ENCODE assay signal across 8 cellular contexts in genomic region chr19:3670796-3671679, GRCh38. TPM values are rescaled to one million over a fixed set of nuclear protein-coding genes. Genes with fewer than 3 reads are reported as not detected.
DNase-seq lines count a peak whose midpoint lies in the region; ATAC-seq and TF ChIP-seq lines count a peak whose summit lies in the region.

No MANE protein-coding gene starts in this region.

- H3K27me3 ChIP-seq in DOHH2 (ENCODE audit: control insufficient read depth, low read length): peaks cover 21% of the 10 kb centered on the region
- H3K27me3 ChIP-seq in BE2C: no peaks in the 10 kb centered on the region

- ATAC-seq in HG03439 (IDR thresholded peaks at IDR 0.05; ENCODE audit: unreplicated experiment) (no peak), HG03039 (IDR thresholded peaks at IDR 0.05; ENCODE audit: unreplicated experiment) (no peak)

- no peak overlapping the region for H3K4me3 ChIP-seq in DOHH2 (ENCODE audit: low read length)
- H3K4me3 ChIP-seq in fibroblast of pulmonary artery (replicated peaks; ENCODE audit: low read depth, low read length): peak overlapping the region; percentile 31
- no peak overlapping the region for H3K4me3 ChIP-seq in BE2C (ENCODE audit: low read depth, low read length)

- H3K79me2 ChIP-seq in DOHH2 (ENCODE audit: control insufficient read depth, low read length): no peaks in the 10 kb centered on the region

- H3K4me1 ChIP-seq in DOHH2 (ENCODE audit: control insufficient read depth, low read length): peaks cover 18% of the 10 kb centered on the region
- H3K4me1 ChIP-seq in BE2C: no peaks in the 10 kb centered on the region

- intact Hi-C loops in posterior vena cava (cut with DNase I): no loop called here

- H3K36me3 ChIP-seq in DOHH2 (ENCODE audit: control insufficient read depth, low read length) (no peaks in the 10 kb centered on the region), BE2C (no peaks in the 10 kb centered on the region)

- no peaks in the 10 kb centered on the region for H3K9me3 ChIP-seq in DOHH2 (ENCODE audit: control insufficient read depth, insufficient read depth, low read length)
- no peaks in the 10 kb centered on the region for H3K9me3 ChIP-seq in BE2C

- no peak overlapping the region for H3K27ac ChIP-seq in DOHH2 (ENCODE audit: low read depth, low read length)

- peak; percentile 87 for DNase-seq in activated CD8-positive, alpha-beta memory T cell treated with anti-CD3 and anti-CD28 coated beads for 24 hours
- DNase-seq in fibroblast of pulmonary artery (ENCODE audit: low read depth) (peak; percentile 89), posterior vena cava (ENCODE audit: low spot score) (peak; percentile 96), BE2C (no peak), NCI-H2227 treated with DMSO at 0.1 percent for 48 hours (lab: John Stamatoyannopoulos, UW) (no peak)

- H3F3A ChIP-seq in DOHH2 (ENCODE audit: control insufficient read depth, insufficient read depth): no peaks in the 10 kb centered on the region

- peaks cover 10% of the 10 kb centered on the region for H4K20me1 ChIP-seq in DOHH2 (ENCODE audit: control insufficient read depth, insufficient read depth, low read depth, low read length)

- no peaks in the 10 kb centered on the region for H3K9me2 ChIP-seq in DOHH2 (replicated peaks; ENCODE audit: control insufficient read depth, low read length)

- TF ChIP-seq CTCF in DOHH2 (IDR thresholded peaks at IDR 0.05; ENCODE audit: low read depth, low read length, poor library complexity, severe bottlenecking) (no peak), fibroblast of pulmonary artery (IDR thresholded peaks at IDR 0.05; ENCODE audit: low read length, missing control alignments) (no peak), BE2C (IDR thresholded peaks at IDR 0.05; ENCODE audit: low read depth, low read length) (no peak)

- H3K4me2 ChIP-seq in DOHH2 (ENCODE audit: low read length): peak overlapping the region; percentile 49

RNA-seq across cellular contexts. Expression of gene PIP5K1C, which starts 29.2 kb away (rescaled TPM):
- total RNA-seq in posterior vena cava: 10 to 100 TPM; 80.9 to 85.4 TPM
- polyA plus RNA-seq in BE2C (2012; ENCODE audit: insufficient read depth, insufficient read length, low read depth): 20.4 TPM

RNA-seq across cellular contexts. Expression of gene TJP3, which starts 37.1 kb away (rescaled TPM):
- under 1 TPM in 1 of 2 donors, not detected in 1; 0.10 TPM for total RNA-seq in posterior vena cava
- 0.65 TPM for polyA plus RNA-seq in BE2C (2012; ENCODE audit: insufficient read depth, insufficient read length, low read depth)

RNA-seq across cellular contexts. Expression of gene CACTIN, which starts 44.4 kb away (rescaled TPM):
- 10 to 100 TPM; 13.0 to 17.0 TPM for total RNA-seq in posterior vena cava
- polyA plus RNA-seq in BE2C (2012; ENCODE audit: insufficient read depth, insufficient read length, low read depth): 92.4 TPM

Comparison
In these comparisons a context has a peak if more than half of its experiments do, and no peak if none do; other contexts are left out.
1. DNase-seq: peak in activated CD8-positive, alpha-beta memory T cell treated with anti-CD3 and anti-CD28 coated beads for 24 hours (single experiment), fibroblast of pulmonary artery (single experiment) and posterior vena cava (single experiment); none in BE2C (single experiment) and NCI-H2227 treated with DMSO at 0.1 percent for 48 hours (single experiment).